29 cellular contexts compared by ENCODE assay signal in the genomic region with DNA sequence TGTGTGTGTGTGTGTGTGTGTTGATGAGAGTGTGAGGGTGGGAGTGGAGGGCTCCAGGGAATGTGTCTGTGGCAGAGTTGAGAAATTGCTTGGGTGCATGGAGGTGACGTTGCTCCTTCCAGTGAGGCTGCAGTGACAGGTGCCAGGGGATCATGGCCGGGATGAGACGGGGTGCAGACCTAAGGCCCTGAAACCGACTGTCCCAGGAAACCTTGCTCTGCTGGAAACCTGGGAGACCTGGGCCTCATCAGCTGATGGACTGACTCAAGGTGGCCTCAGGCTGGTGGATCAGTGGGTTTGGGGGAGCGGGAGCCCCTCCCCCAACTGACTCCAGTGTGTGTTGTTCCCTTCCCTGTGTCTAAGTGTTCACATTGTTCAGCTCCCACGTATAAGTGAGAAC. TPM values are rescaled to one million over a fixed set of nuclear protein-coding genes. Genes with fewer than 3 reads are reported as not detected.
"Had no signal": no experiment of that assay in that cellular context is flagged by ENCODE, and none has a peak within 500 bp of the region (broad histone marks: within the 10 kb centered on the region; RNA-seq: fewer than 3 reads in every experiment).

No MANE protein-coding gene starts in this region.

- H3K9me3 Mint-ChIP-seq: activated naive CD4-positive, alpha-beta T cell treated with anti-CD3 and anti-CD28 coated beads, Interleukin-2, amount 10 ng/mL, durations not matched to agents 7 days and 5 days; activated naive CD8-positive, alpha-beta T cell treated with anti-CD3 and anti-CD28 coated beads, Interleukin-2, amount 10 ng/mL, durations not matched to agents 7 days and 5 days; activated T-helper 2 cell treated with anti-CD3 and anti-CD28 coated beads, Interferon-gamma antibody, Interleukin-2, Interleukin-4, amounts not matched to agents 10 μg/mL and 5 μg/mL and 100 μg/mL, durations not matched to agents 14 hours and 24 hours and 36 hours had no signal

- H3K4me1 Mint-ChIP-seq: activated naive CD4-positive, alpha-beta T cell treated with anti-CD3 and anti-CD28 coated beads, Interleukin-2, amount 10 ng/mL, durations not matched to agents 7 days and 5 days; activated naive CD8-positive, alpha-beta T cell treated with anti-CD3 and anti-CD28 coated beads, Interleukin-2, amount 10 ng/mL, durations not matched to agents 7 days and 5 days; T-cell had no signal

- DNase-seq: activated CD4-positive, alpha-beta T cell treated with anti-CD3 and anti-CD28 coated beads, Interleukin-2, amount 50 U/mL, for 1 hour; activated CD4-positive, CD25-positive, alpha-beta regulatory T cell; activated CD8-positive, alpha-beta T cell treated with anti-CD3 and anti-CD28 coated beads, Interleukin-2, amount 10 ng/mL, durations not matched to agents 7 days and 5 days; activated gamma-delta T cell treated with Interleukin-2 at 50 U/mL for 16 hours; activated naive CD4-positive, alpha-beta T cell treated with anti-CD3 and anti-CD28 coated beads, Interleukin-2, amount 10 ng/mL, durations not matched to agents 7 days and 5 days; activated naive CD8-positive, alpha-beta T cell treated with anti-CD3 and anti-CD28 coated beads, Interleukin-2, amount 10 ng/mL, durations not matched to agents 7 days and 5 days; activated T-cell treated with anti-CD3 and anti-CD28 coated beads, Interleukin-2, amount 50 U/mL, for 72 hours; adrenal gland; anterior cingulate cortex; cerebellar nuclear complex; MG63; MV-4-11; NCI-H1092 treated with DMSO at 0.1 percent for 48 hours; NCI-H1417 treated with DMSO at 0.1 percent for 48 hours; NCI-H1694; NCI-H2029; NCI-H345; NCI-H510A; NCI-H526 treated with DMSO at 0.1 percent for 48 hours; NCI-H82; RPMI8226; T-helper 2 cell; T1000 had no signal

- H3K27ac Mint-ChIP-seq: activated CD8-positive, alpha-beta T cell treated with anti-CD3 and anti-CD28 coated beads, Interleukin-2, amount 10 ng/mL, durations not matched to agents 7 days and 5 days; activated naive CD4-positive, alpha-beta T cell treated with anti-CD3 and anti-CD28 coated beads, Interleukin-2, amount 10 ng/mL, durations not matched to agents 7 days and 5 days; activated naive CD8-positive, alpha-beta T cell treated with anti-CD3 and anti-CD28 coated beads, Interleukin-2, amount 10 ng/mL, durations not matched to agents 7 days and 5 days; activated T-cell treated with anti-CD3 and anti-CD28 coated beads, Interleukin-2, amount 50 U/mL, for 72 hours; activated T-helper 2 cell treated with anti-CD3 and anti-CD28 coated beads, Interferon-gamma antibody, Interleukin-2, Interleukin-4, amounts not matched to agents 10 μg/mL and 5 μg/mL and 100 μg/mL, durations not matched to agents 14 hours and 24 hours and 36 hours; T-cell had no signal

- H3K27ac ChIP-seq: adrenal gland, SK-N-MC had no signal

- H3K9me3 ChIP-seq: adrenal gland, MG63 had no signal

- H3K36me3 Mint-ChIP-seq: activated naive CD4-positive, alpha-beta T cell treated with anti-CD3 and anti-CD28 coated beads, Interleukin-2, amount 10 ng/mL, durations not matched to agents 7 days and 5 days; activated naive CD8-positive, alpha-beta T cell treated with anti-CD3 and anti-CD28 coated beads, Interleukin-2, amount 10 ng/mL, durations not matched to agents 7 days and 5 days; T-cell had no signal

- ATAC-seq: activated CD8-positive, alpha-beta T cell treated with anti-CD3 and anti-CD28 coated beads, Interleukin-2, amount 10 ng/mL, durations not matched to agents 7 days and 5 days; activated T-cell treated with anti-CD3 and anti-CD28 coated beads, Interleukin-2, amount 50 U/mL, for 72 hours; Panc1; Right ventricle myocardium inferior; T-cell had no signal

- H3K27me3 ChIP-seq: adrenal gland, MG63 had no signal

- H3K4me3 ChIP-seq: adrenal gland, MG63, SK-N-MC had no signal

- H3K36me3 ChIP-seq: adrenal gland, MG63 had no signal

- H3K4me3 Mint-ChIP-seq: activated CD8-positive, alpha-beta T cell treated with anti-CD3 and anti-CD28 coated beads, Interleukin-2, amount 10 ng/mL, durations not matched to agents 7 days and 5 days; activated naive CD4-positive, alpha-beta T cell treated with anti-CD3 and anti-CD28 coated beads, Interleukin-2, amount 10 ng/mL, durations not matched to agents 7 days and 5 days; activated naive CD8-positive, alpha-beta T cell treated with anti-CD3 and anti-CD28 coated beads, Interleukin-2, amount 10 ng/mL, durations not matched to agents 7 days and 5 days; activated T-cell treated with anti-CD3 and anti-CD28 coated beads, Interleukin-2, amount 50 U/mL, for 72 hours; T-cell had no signal

- H3K4me1 ChIP-seq: adrenal gland had no signal

RNA-seq across cellular contexts. Expression of a gene that starts 56.6 kb away (rescaled TPM):
- total RNA-seq: activated CD8-positive, alpha-beta T cell treated with anti-CD3 and anti-CD28 coated beads, Interleukin-2, amount 10 ng/mL, durations not matched to agents 7 days and 5 days; activated naive CD8-positive, alpha-beta T cell treated with anti-CD3 and anti-CD28 coated beads, Interleukin-2, amount 10 ng/mL, durations not matched to agents 7 days and 5 days; activated T-cell treated with anti-CD3 and anti-CD28 coated beads, Interleukin-2, amount 50 U/mL, for 72 hours; activated T-helper 2 cell treated with anti-CD3 and anti-CD28 coated beads, Interferon-gamma antibody, Interleukin-2, Interleukin-4, amounts not matched to agents 10 μg/mL and 5 μg/mL and 100 μg/mL, durations not matched to agents 14 hours and 24 hours and 36 hours; OCI-LY7 had no signal
